ENCODE assay signal across 22 cellular contexts in genomic region chr3:137131081-137131480, GRCh38.
"Had no signal": no experiment of that assay in that cellular context is flagged by ENCODE, and none has a peak within 500 bp of the region (broad histone marks: within the 10 kb centered on the region; RNA-seq: fewer than 3 reads in every experiment).

No MANE protein-coding gene starts in this region.

- DNase-seq: activated CD4-positive, alpha-beta memory T cell treated with anti-CD3 and anti-CD28 coated beads, Interleukin-2, amount 10 ng/mL, durations not matched to agents 7 days and 5 days; activated CD4-positive, alpha-beta T cell treated with anti-CD3 and anti-CD28 coated beads for 48 hours; activated naive CD4-positive, alpha-beta T cell; activated naive CD8-positive, alpha-beta T cell treated with anti-CD3 and anti-CD28 coated beads for 36 hours; activated T-cell treated with anti-CD3 and anti-CD28 coated beads, Interleukin-2, amount 50 U/mL, for 72 hours; amniotic stem cell; central memory CD4-positive, alpha-beta T cell; foreskin fibroblast; head of caudate nucleus; hippocampal formation; midbrain; natural killer cell; right cardiac atrium; stimulated activated CD4-positive, alpha-beta T cell treated with anti-CD3 and anti-CD28 coated beads, Interleukin-15, amount 100 ng/mL, for 24 hours; stimulated activated CD4-positive, alpha-beta T cell treated with anti-CD3 and anti-CD28 coated beads, Interleukin-2, amount 100 ng/mL, for 24 hours; stimulated activated naive B cell treated with anti-CD40 and anti-IgM and Interleukin-4, amounts not matched to agents 10 μg/mL and 1 μg/mL and 100 μg/mL, for 72 hours; stomach; T-helper 1 cell; thyroid gland; upper lobe of left lung had no signal

- H3K27me3 Mint-ChIP-seq: activated naive CD8-positive, alpha-beta T cell treated with anti-CD3 and anti-CD28 coated beads for 36 hours had no signal

- H3K27ac ChIP-seq: stomach, thyroid gland, upper lobe of left lung, vagina, VCaP had no signal

- H3K9me3 ChIP-seq: stomach, thyroid gland, upper lobe of left lung, vagina had no signal

- H3K9me3 Mint-ChIP-seq: activated CD4-positive, alpha-beta memory T cell treated with anti-CD3 and anti-CD28 coated beads, Interleukin-2, amount 10 ng/mL, durations not matched to agents 7 days and 5 days; activated naive CD8-positive, alpha-beta T cell treated with anti-CD3 and anti-CD28 coated beads for 36 hours; activated T-cell treated with anti-CD3 and anti-CD28 coated beads, Interleukin-2, amount 50 U/mL, for 72 hours; natural killer cell; stimulated activated naive B cell treated with anti-CD40 and anti-IgM and Interleukin-4, amounts not matched to agents 10 μg/mL and 1 μg/mL and 100 μg/mL, for 72 hours had no signal

- H3K4me3 Mint-ChIP-seq: activated CD4-positive, alpha-beta memory T cell treated with anti-CD3 and anti-CD28 coated beads, Interleukin-2, amount 10 ng/mL, durations not matched to agents 7 days and 5 days; activated naive CD8-positive, alpha-beta T cell treated with anti-CD3 and anti-CD28 coated beads for 36 hours; activated T-cell treated with anti-CD3 and anti-CD28 coated beads, Interleukin-2, amount 50 U/mL, for 72 hours; natural killer cell; stimulated activated naive B cell treated with anti-CD40 and anti-IgM and Interleukin-4, amounts not matched to agents 10 μg/mL and 1 μg/mL and 100 μg/mL, for 72 hours had no signal

- H3K27ac Mint-ChIP-seq: activated CD4-positive, alpha-beta memory T cell treated with anti-CD3 and anti-CD28 coated beads, Interleukin-2, amount 10 ng/mL, durations not matched to agents 7 days and 5 days; activated naive CD8-positive, alpha-beta T cell treated with anti-CD3 and anti-CD28 coated beads for 36 hours; activated T-cell treated with anti-CD3 and anti-CD28 coated beads, Interleukin-2, amount 50 U/mL, for 72 hours; natural killer cell; stimulated activated naive B cell treated with anti-CD40 and anti-IgM and Interleukin-4, amounts not matched to agents 10 μg/mL and 1 μg/mL and 100 μg/mL, for 72 hours had no signal

- H3K36me3 ChIP-seq: stomach, thyroid gland, upper lobe of left lung, vagina had no signal

- H3K4me1 ChIP-seq: stomach, thyroid gland, upper lobe of left lung, vagina had no signal

- H3K36me3 Mint-ChIP-seq: activated naive CD8-positive, alpha-beta T cell treated with anti-CD3 and anti-CD28 coated beads for 36 hours; natural killer cell; stimulated activated naive B cell treated with anti-CD40 and anti-IgM and Interleukin-4, amounts not matched to agents 10 μg/mL and 1 μg/mL and 100 μg/mL, for 72 hours had no signal

- H3K4me1 Mint-ChIP-seq: activated CD4-positive, alpha-beta memory T cell treated with anti-CD3 and anti-CD28 coated beads, Interleukin-2, amount 10 ng/mL, durations not matched to agents 7 days and 5 days; natural killer cell; stimulated activated naive B cell treated with anti-CD40 and anti-IgM and Interleukin-4, amounts not matched to agents 10 μg/mL and 1 μg/mL and 100 μg/mL, for 72 hours had no signal

- H3K27me3 ChIP-seq: stomach, thyroid gland, upper lobe of left lung, vagina had no signal

- H3K4me3 ChIP-seq: stomach, thyroid gland, upper lobe of left lung, vagina had no signal
